ENCODE assay signal across 18 cellular contexts in the genomic region with DNA sequence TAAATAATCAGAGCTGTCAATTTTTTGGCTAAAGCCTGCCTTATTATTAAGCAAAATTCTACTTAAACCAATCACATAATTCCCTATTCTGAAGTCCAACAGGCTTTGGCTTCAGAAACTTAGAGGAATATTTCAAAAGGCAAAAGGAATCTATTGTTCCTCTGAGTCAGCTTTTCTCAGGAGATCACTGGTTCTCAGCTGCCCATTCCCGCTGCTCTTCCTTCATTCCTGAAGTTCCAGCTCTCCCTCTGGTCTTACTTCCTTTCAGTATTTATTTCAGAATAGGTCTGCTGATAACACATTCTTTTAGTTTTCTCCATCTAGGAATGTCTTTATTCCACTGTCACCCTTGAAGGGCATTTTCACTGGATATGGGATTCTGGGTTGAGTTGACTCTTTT.
A peak's percentile ranks its signal among the peaks of the same experiment; 100 is the strongest.
DNase-seq lines count a peak whose midpoint lies in the region; ATAC-seq and TF ChIP-seq lines count a peak whose summit lies in the region.
"Had no signal": no experiment of that assay in that cellular context is flagged by ENCODE, and none has a peak within 500 bp of the region (broad histone marks: within the 10 kb centered on the region; RNA-seq: fewer than 3 reads in every experiment).

No MANE protein-coding gene starts in this region.

- no peaks in the 10 kb centered on the region for H3K4me1 Mint-ChIP-seq in T-helper 17 cell
- H3K4me1 Mint-ChIP-seq: naive thymus-derived CD4-positive, alpha-beta T cell had no signal

- no peak overlapping the region for H3K4me2 ChIP-seq in skeletal muscle satellite cell (ENCODE audit: low read length)

- H3K4me3 Mint-ChIP-seq in T-helper 17 cell = no peak overlapping the region
- H3K4me3 Mint-ChIP-seq: activated naive CD4-positive, alpha-beta T cell treated with anti-CD3 and anti-CD28 coated beads for 36 hours; naive thymus-derived CD4-positive, alpha-beta T cell had no signal

- H3K27ac Mint-ChIP-seq in T-helper 17 cell = no peak overlapping the region
- H3K27ac Mint-ChIP-seq: activated naive CD4-positive, alpha-beta T cell treated with anti-CD3 and anti-CD28 coated beads for 36 hours; naive thymus-derived CD4-positive, alpha-beta T cell had no signal

- no peaks in the 10 kb centered on the region for H3K36me3 Mint-ChIP-seq in T-helper 17 cell (ENCODE audit: low read depth)
- H3K36me3 Mint-ChIP-seq: naive thymus-derived CD4-positive, alpha-beta T cell had no signal

- H3K27ac ChIP-seq in brain microvascular endothelial cell = peak overlapping the region; percentile 28
- H3K27ac ChIP-seq: colonic mucosa, testis had no signal

- H3K4me1 ChIP-seq in skeletal muscle satellite cell (ENCODE audit: control insufficient read depth, insufficient read depth, low read length) = peaks cover 16% of the 10 kb centered on the region
- H3K4me1 ChIP-seq: colonic mucosa, testis had no signal

- peaks cover 62% of the 10 kb centered on the region for H3K27me3 Mint-ChIP-seq in T-helper 17 cell

- H3K36me3 ChIP-seq in brain microvascular endothelial cell (replicated peaks) (no peaks in the 10 kb centered on the region), skeletal muscle satellite cell (ENCODE audit: insufficient read depth, low read length) (no peaks in the 10 kb centered on the region)

- H3K9me3 ChIP-seq in skeletal muscle satellite cell (replicated peaks; ENCODE audit: low read length) = no peaks in the 10 kb centered on the region
- no peaks in the 10 kb centered on the region for H3K9me3 ChIP-seq in T-helper 17 cell (ENCODE audit: control insufficient read depth, low read length, poor library complexity, severe bottlenecking)
- H3K9me3 ChIP-seq: colonic mucosa, testis had no signal

- H3K27me3 ChIP-seq in brain microvascular endothelial cell (replicated peaks) (no peaks in the 10 kb centered on the region), skeletal muscle satellite cell (ENCODE audit: control insufficient read depth, insufficient read depth, low read length) (no peaks in the 10 kb centered on the region)
- H3K27me3 ChIP-seq: colonic mucosa, testis had no signal

- in situ Hi-C loops in brain microvascular endothelial cell (cut with HindIII; ENCODE audit: low pct_ligation_motif_present, low sequenced_read_pairs) = no loop called here

- DNase-seq in HT1080 (ENCODE audit: low read depth) = peak; percentile 73
- DNase-seq in brain microvascular endothelial cell = peak; percentile 43
- peak; percentile 46 for DNase-seq in hepatic stellate cell (ENCODE audit: low spot score)
- no peak for DNase-seq in T-helper 17 cell
- DNase-seq in NCI-H2029 (lab: John Stamatoyannopoulos, UW) = no peak
- no peak for DNase-seq in OCI-M1 (lab: John Stamatoyannopoulos, UW)
- DNase-seq: activated naive CD4-positive, alpha-beta T cell treated with anti-CD3 and anti-CD28 coated beads for 36 hours; colonic mucosa; COR-L47; left cardiac atrium; naive thymus-derived CD4-positive, alpha-beta T cell; NCI-H526; RPMI8226; testis had no signal

- H3K4me3 ChIP-seq in brain microvascular endothelial cell (ENCODE audit: low read depth, low read length) (no peak overlapping the region), skeletal muscle satellite cell (ENCODE audit: low read length) (no peak overlapping the region)
- H3K4me3 ChIP-seq: colonic mucosa, K562, skin epidermis, testis had no signal

- peak overlapping the region; percentile 3 for H3K9ac ChIP-seq in skeletal muscle satellite cell (ENCODE audit: low read depth, low read length)

- TF ChIP-seq CTCF in brain microvascular endothelial cell (IDR thresholded peaks at IDR 0.05; ENCODE audit: low read depth, low read length, missing control alignments) = no peak

- no peak for ATAC-seq in T-helper 17 cell
- ATAC-seq in GM19467 (IDR thresholded peaks at IDR 0.05; ENCODE audit: unreplicated experiment) = no peak
- ATAC-seq: K562; left cardiac atrium; naive thymus-derived CD4-positive, alpha-beta T cell had no signal

Comparison
In these comparisons a context has a peak if more than half of its experiments do, and no peak if none do; other contexts are left out.
1. DNase-seq: peak in HT1080 (single experiment), brain microvascular endothelial cell (single experiment) and hepatic stellate cell (single experiment); none in T-helper 17 cell (0 of 3), NCI-H2029 (single experiment) and OCI-M1 (single experiment).